In the genomic region with DNA sequence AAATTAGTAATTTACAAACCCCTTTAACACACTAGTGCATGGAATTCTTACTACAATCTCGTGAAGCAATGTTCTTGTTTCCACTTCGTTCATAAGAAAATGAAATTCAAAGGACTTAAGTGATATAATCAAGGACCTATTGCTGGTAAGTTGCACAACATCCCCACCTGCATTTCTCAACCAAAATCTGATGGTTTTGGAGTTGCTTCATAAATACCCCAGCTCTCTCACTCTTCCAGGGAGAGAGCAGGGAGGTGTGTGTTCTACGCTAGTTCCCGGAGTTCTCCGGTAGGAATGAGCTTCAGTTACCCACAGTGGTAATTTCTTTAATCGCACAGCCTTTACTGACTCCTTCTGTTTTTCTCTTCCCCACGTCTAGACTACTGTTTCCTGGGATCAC, we compare ENCODE assay signal across 38 cellular contexts.
"Had no signal": no experiment of that assay in that cellular context is flagged by ENCODE, and none has a peak within 500 bp of the region (broad histone marks: within the 10 kb centered on the region; RNA-seq: fewer than 3 reads in every experiment).

No MANE protein-coding gene starts in this region.

- ATAC-seq: activated naive CD4-positive, alpha-beta T cell treated with anti-CD3 and anti-CD28 coated beads, Interleukin-2, amount 50 U/mL, for 72 hours; activated naive CD8-positive, alpha-beta T cell treated with anti-CD3 and anti-CD28 coated beads, Interleukin-2, amount 50 U/mL, for 24 hours; activated T-cell treated with anti-CD3 and anti-CD28 coated beads, Interleukin-2, amount 50 U/mL, for 4 hours; activated T-cell treated with anti-CD3 and anti-CD28 coated beads, Interleukin-2, amount 50 U/mL, for 72 hours; activated T-helper 17 cell treated with anti-CD3 and anti-CD28 coated beads, Interleukin-2, amount 50 U/mL, for 72 hours; body of pancreas had no signal

- H3K27me3 Mint-ChIP-seq: activated naive CD4-positive, alpha-beta T cell treated with anti-CD3 and anti-CD28 coated beads, Interleukin-2, amount 10 ng/mL, durations not matched to agents 7 days and 5 days; activated naive CD4-positive, alpha-beta T cell treated with anti-CD3 and anti-CD28 coated beads, Interleukin-2, amount 50 U/mL, for 24 hours; activated naive CD8-positive, alpha-beta T cell; activated naive CD8-positive, alpha-beta T cell treated with anti-CD3 and anti-CD28 coated beads for 36 hours; activated naive CD8-positive, alpha-beta T cell treated with anti-CD3 and anti-CD28 coated beads, Interleukin-2, amount 10 ng/mL, durations not matched to agents 7 days and 5 days; activated naive CD8-positive, alpha-beta T cell treated with anti-CD3 and anti-CD28 coated beads, Interleukin-2, amount 50 U/mL, for 24 hours; activated T-cell treated with anti-CD3 and anti-CD28 coated beads, Interleukin-2, amount 50 U/mL, for 24 hours; activated T-helper 17 cell treated with anti-CD3 and anti-CD28 coated beads, Interleukin-2, amount 50 U/mL, for 72 hours; brain; central memory CD8-positive, alpha-beta T cell had no signal

- H3K4me1 ChIP-seq: adrenal gland, ascending aorta, body of pancreas, breast epithelium had no signal

- H3K27me3 ChIP-seq: adrenal gland, ascending aorta, body of pancreas, brain microvascular endothelial cell, breast epithelium, cardiac muscle cell had no signal

- H3K36me3 ChIP-seq: adrenal gland, ascending aorta, brain microvascular endothelial cell, breast epithelium, cardiac muscle cell had no signal

- H3K27ac Mint-ChIP-seq: activated naive CD4-positive, alpha-beta T cell treated with anti-CD3 and anti-CD28 coated beads for 36 hours; activated naive CD4-positive, alpha-beta T cell treated with anti-CD3 and anti-CD28 coated beads, Interleukin-2, amount 10 ng/mL, durations not matched to agents 7 days and 5 days; activated naive CD4-positive, alpha-beta T cell treated with anti-CD3 and anti-CD28 coated beads, Interleukin-2, amount 50 U/mL, for 24 hours; activated naive CD4-positive, alpha-beta T cell treated with anti-CD3 and anti-CD28 coated beads, Interleukin-2, amount 50 U/mL, for 72 hours; activated naive CD8-positive, alpha-beta T cell; activated naive CD8-positive, alpha-beta T cell treated with anti-CD3 and anti-CD28 coated beads for 36 hours; activated naive CD8-positive, alpha-beta T cell treated with anti-CD3 and anti-CD28 coated beads, Interleukin-2, amount 10 ng/mL, durations not matched to agents 7 days and 5 days; activated naive CD8-positive, alpha-beta T cell treated with anti-CD3 and anti-CD28 coated beads, Interleukin-2, amount 50 U/mL, for 24 hours; activated T-cell treated with anti-CD3 and anti-CD28 coated beads, Interleukin-2, amount 50 U/mL, for 24 hours; activated T-cell treated with anti-CD3 and anti-CD28 coated beads, Interleukin-2, amount 50 U/mL, for 72 hours; activated T-helper 1 cell treated with anti-CD3 and anti-CD28 coated beads, Interleukin-12 subunit alpha, Interleukin-12 subunit beta, Interleukin-2, Interleukin-4 antibody, amounts not matched to agents 30 ng/mL and 10 ng/mL and 1 ng/mL, durations not matched to agents 14 hours and 24 hours and 36 hours; activated T-helper 17 cell treated with anti-CD3 and anti-CD28 coated beads, Interleukin-2, amount 50 U/mL, for 72 hours; activated T-helper 2 cell treated with anti-CD3 and anti-CD28 coated beads, Interferon-gamma antibody, Interleukin-2, Interleukin-4, amounts not matched to agents 10 μg/mL and 5 μg/mL and 100 μg/mL, durations not matched to agents 14 hours and 24 hours and 36 hours; brain had no signal

- H3K36me3 Mint-ChIP-seq: activated naive CD4-positive, alpha-beta T cell treated with anti-CD3 and anti-CD28 coated beads, Interleukin-2, amount 10 ng/mL, durations not matched to agents 7 days and 5 days; activated naive CD4-positive, alpha-beta T cell treated with anti-CD3 and anti-CD28 coated beads, Interleukin-2, amount 50 U/mL, for 24 hours; activated naive CD4-positive, alpha-beta T cell treated with anti-CD3 and anti-CD28 coated beads, Interleukin-2, amount 50 U/mL, for 72 hours; activated naive CD8-positive, alpha-beta T cell treated with anti-CD3 and anti-CD28 coated beads for 36 hours; activated naive CD8-positive, alpha-beta T cell treated with anti-CD3 and anti-CD28 coated beads, Interleukin-2, amount 10 ng/mL, durations not matched to agents 7 days and 5 days had no signal

- H3K9me3 ChIP-seq: adrenal gland, ascending aorta, body of pancreas had no signal

- H3K9me3 Mint-ChIP-seq: activated naive CD4-positive, alpha-beta T cell treated with anti-CD3 and anti-CD28 coated beads for 36 hours; activated naive CD8-positive, alpha-beta T cell treated with anti-CD3 and anti-CD28 coated beads, Interleukin-2, amount 10 ng/mL, durations not matched to agents 7 days and 5 days; activated naive CD8-positive, alpha-beta T cell treated with anti-CD3 and anti-CD28 coated beads, Interleukin-2, amount 50 U/mL, for 24 hours; activated T-cell treated with anti-CD3 and anti-CD28 coated beads, Interleukin-2, amount 50 U/mL, for 4 hours; activated T-helper 1 cell treated with anti-CD3 and anti-CD28 coated beads, Interleukin-12 subunit alpha, Interleukin-12 subunit beta, Interleukin-2, Interleukin-4 antibody, amounts not matched to agents 30 ng/mL and 10 ng/mL and 1 ng/mL, durations not matched to agents 14 hours and 24 hours and 36 hours; activated T-helper 2 cell treated with anti-CD3 and anti-CD28 coated beads, Interferon-gamma antibody, Interleukin-2, Interleukin-4, amounts not matched to agents 10 μg/mL and 5 μg/mL and 100 μg/mL, durations not matched to agents 14 hours and 24 hours and 36 hours had no signal

- H3K4me3 ChIP-seq: adrenal gland, ascending aorta, body of pancreas, breast epithelium, cardiac muscle cell had no signal

- DNase-seq: activated effector memory CD4-positive, alpha-beta T cell treated with anti-CD3 and anti-CD28 coated beads, Interleukin-2, amount 50 U/mL, for 16 hours; activated effector memory CD4-positive, alpha-beta T cell treated with Interleukin-2 at 50 U/mL for 16 hours; activated gamma-delta T cell; activated gamma-delta T cell treated with Interleukin-2 at 50 U/mL for 16 hours; activated naive CD4-positive, alpha-beta T cell; activated naive CD4-positive, alpha-beta T cell treated with anti-CD3 and anti-CD28 coated beads for 36 hours; activated naive CD4-positive, alpha-beta T cell treated with anti-CD3 and anti-CD28 coated beads, Interleukin-2, amount 10 ng/mL, durations not matched to agents 7 days and 5 days; activated naive CD4-positive, alpha-beta T cell treated with anti-CD3 and anti-CD28 coated beads, Interleukin-2, amount 50 U/mL, for 16 hours; activated naive CD4-positive, alpha-beta T cell treated with Interleukin-2 at 50 U/mL for 16 hours; activated naive CD8-positive, alpha-beta T cell treated with anti-CD3 and anti-CD28 coated beads for 36 hours; activated naive CD8-positive, alpha-beta T cell treated with anti-CD3 and anti-CD28 coated beads, Interleukin-2, amount 10 ng/mL, durations not matched to agents 7 days and 5 days; activated naive CD8-positive, alpha-beta T cell treated with anti-CD3 and anti-CD28 coated beads, Interleukin-2, amount 50 U/mL, for 24 hours; activated T-cell treated with anti-CD3 and anti-CD28 coated beads, Interleukin-2, amount 50 U/mL, for 1 hour; activated T-cell treated with anti-CD3 and anti-CD28 coated beads, Interleukin-2, amount 50 U/mL, for 24 hours; activated T-cell treated with anti-CD3 and anti-CD28 coated beads, Interleukin-2, amount 50 U/mL, for 4 hours; activated T-cell treated with anti-CD3 and anti-CD28 coated beads, Interleukin-2, amount 50 U/mL, for 48 hours; activated T-cell treated with anti-CD3 and anti-CD28 coated beads, Interleukin-2, amount 50 U/mL, for 72 hours; adrenal gland; amniotic stem cell; amygdala; anterior cingulate cortex; aorta; body of pancreas; brain microvascular endothelial cell; caudate nucleus; central memory CD4-positive, alpha-beta T cell; cerebellar nuclear complex had no signal

- H3K4me3 Mint-ChIP-seq: activated naive CD4-positive, alpha-beta T cell treated with anti-CD3 and anti-CD28 coated beads for 36 hours; activated naive CD4-positive, alpha-beta T cell treated with anti-CD3 and anti-CD28 coated beads, Interleukin-2, amount 10 ng/mL, durations not matched to agents 7 days and 5 days; activated naive CD4-positive, alpha-beta T cell treated with anti-CD3 and anti-CD28 coated beads, Interleukin-2, amount 50 U/mL, for 24 hours; activated naive CD8-positive, alpha-beta T cell; activated naive CD8-positive, alpha-beta T cell treated with anti-CD3 and anti-CD28 coated beads for 36 hours; activated naive CD8-positive, alpha-beta T cell treated with anti-CD3 and anti-CD28 coated beads, Interleukin-2, amount 10 ng/mL, durations not matched to agents 7 days and 5 days; activated naive CD8-positive, alpha-beta T cell treated with anti-CD3 and anti-CD28 coated beads, Interleukin-2, amount 50 U/mL, for 24 hours; activated T-cell treated with anti-CD3 and anti-CD28 coated beads, Interleukin-2, amount 50 U/mL, for 24 hours; activated T-cell treated with anti-CD3 and anti-CD28 coated beads, Interleukin-2, amount 50 U/mL, for 4 hours; activated T-cell treated with anti-CD3 and anti-CD28 coated beads, Interleukin-2, amount 50 U/mL, for 72 hours; activated T-helper 1 cell treated with anti-CD3 and anti-CD28 coated beads, Interleukin-12 subunit alpha, Interleukin-12 subunit beta, Interleukin-2, Interleukin-4 antibody, amounts not matched to agents 30 ng/mL and 10 ng/mL and 1 ng/mL, durations not matched to agents 14 hours and 24 hours and 36 hours; activated T-helper 17 cell treated with anti-CD3 and anti-CD28 coated beads, Interleukin-2, amount 50 U/mL, for 72 hours; brain; central memory CD8-positive, alpha-beta T cell had no signal

- H3K27ac ChIP-seq: adrenal gland, ascending aorta, body of pancreas, brain microvascular endothelial cell, breast epithelium, cardiac muscle cell had no signal

- H3K4me1 Mint-ChIP-seq: activated naive CD4-positive, alpha-beta T cell treated with anti-CD3 and anti-CD28 coated beads, Interleukin-2, amount 10 ng/mL, durations not matched to agents 7 days and 5 days; activated naive CD4-positive, alpha-beta T cell treated with anti-CD3 and anti-CD28 coated beads, Interleukin-2, amount 50 U/mL, for 24 hours; activated naive CD8-positive, alpha-beta T cell treated with anti-CD3 and anti-CD28 coated beads for 36 hours; activated naive CD8-positive, alpha-beta T cell treated with anti-CD3 and anti-CD28 coated beads, Interleukin-2, amount 10 ng/mL, durations not matched to agents 7 days and 5 days; activated naive CD8-positive, alpha-beta T cell treated with anti-CD3 and anti-CD28 coated beads, Interleukin-2, amount 50 U/mL, for 24 hours; activated T-helper 17 cell treated with anti-CD3 and anti-CD28 coated beads, Interleukin-2, amount 50 U/mL, for 72 hours; brain; central memory CD8-positive, alpha-beta T cell had no signal
